In genomic region chr6:157386454-157386853, GRCh38 we compare ENCODE assay signal across 30 cellular contexts.
"Had no signal": no experiment of that assay in that cellular context is flagged by ENCODE, and none has a peak within 500 bp of the region (broad histone marks: within the 10 kb centered on the region; RNA-seq: fewer than 3 reads in every experiment).

No MANE protein-coding gene starts in this region.

- H3K4me3 Mint-ChIP-seq: naive thymus-derived CD8-positive, alpha-beta T cell; natural killer cell treated with Interleukin-12 subunit alpha and Interleukin-12 subunit beta and Interleukin-15 and Interleukin-18, amount 100 ng/mL, for 72 hours; nephron progenitor cell; neural progenitor cell; stimulated activated memory B cell treated with anti-CD40 and anti-IgM and Interleukin-4, amounts not matched to agents 10 μg/mL and 1 μg/mL and 100 μg/mL, for 72 hours; stimulated activated naive CD8-positive, alpha-beta T cell treated with anti-CD3 and anti-CD28 coated beads, Interleukin-15, amount 100 ng/mL, for 72 hours; type B pancreatic cell had no signal

- DNase-seq: naive thymus-derived CD8-positive, alpha-beta T cell; nephron progenitor cell; occipital lobe; ovary; posterior cingulate gyrus; psoas muscle; right cardiac atrium; right lobe of liver; sigmoid colon; small intestine; stimulated activated CD4-positive, alpha-beta T cell treated with anti-CD3 and anti-CD28 coated beads, Interleukin-15, amount 100 ng/mL, for 24 hours; stimulated activated CD4-positive, alpha-beta T cell treated with anti-CD3 and anti-CD28 coated beads, Interleukin-2, amount 100 ng/mL, for 24 hours; stimulated activated CD4-positive, alpha-beta T cell treated with anti-CD3 and anti-CD28 coated beads, Interleukin-4, amount 100 ng/mL, for 1 hour; stimulated activated CD4-positive, alpha-beta T cell treated with anti-CD3 and anti-CD28 coated beads, Interleukin-4, amount 100 ng/mL, for 4 hours; stimulated activated CD8-positive, alpha-beta memory T cell treated with anti-CD3 and anti-CD28 coated beads, Interleukin-4, amount 100 ng/mL, for 48 hours; stimulated activated naive CD4-positive, alpha-beta T cell; stimulated activated naive CD8-positive, alpha-beta T cell treated with anti-CD3 and anti-CD28 coated beads, Interleukin-15, amount 100 ng/mL, for 72 hours; stimulated activated naive CD8-positive, alpha-beta T cell treated with anti-CD3 and anti-CD28 coated beads, Interleukin-15, Interleukin-2, amounts not matched to agents 100 U/mL and 50 U/mL, for 24 hours; substantia nigra; testis; tibial artery; transverse colon; upper lobe of right lung had no signal

- H2AFZ ChIP-seq: neural progenitor cell, parathyroid adenoma had no signal

- ATAC-seq: naive thymus-derived CD8-positive, alpha-beta T cell; natural killer cell treated with Interleukin-12 subunit alpha and Interleukin-12 subunit beta and Interleukin-15 and Interleukin-18, amount 100 ng/mL, for 72 hours; psoas muscle; right cardiac atrium; right lobe of liver; stimulated activated memory B cell treated with anti-CD40 and anti-IgM and Interleukin-4, amounts not matched to agents 10 μg/mL and 1 μg/mL and 100 μg/mL, for 72 hours; stimulated activated naive CD8-positive, alpha-beta T cell treated with anti-CD3 and anti-CD28 coated beads, Interleukin-15, amount 100 ng/mL, for 72 hours; stimulated activated naive CD8-positive, alpha-beta T cell treated with anti-CD3 and anti-CD28 coated beads, Interleukin-15, Interleukin-2, amounts not matched to agents 100 U/mL and 50 U/mL, for 24 hours; upper lobe of right lung had no signal

- H3K4me2 ChIP-seq: neural progenitor cell had no signal

- H3K27me3 ChIP-seq: ovary, right lobe of liver, sigmoid colon, suprapubic skin, testis, tibial artery, transverse colon, upper lobe of right lung, vagina had no signal

- H3K9me3 ChIP-seq: ovary, right lobe of liver, suprapubic skin, testis, upper lobe of right lung had no signal

- H3K27ac ChIP-seq: neural progenitor cell, ovary, parathyroid adenoma, psoas muscle, right lobe of liver, sigmoid colon, suprapubic skin, testis, tibial artery, transverse colon, upper lobe of right lung, vagina had no signal

- H3K36me3 ChIP-seq: ovary, right lobe of liver, sigmoid colon, suprapubic skin, tibial artery, transverse colon, upper lobe of right lung, vagina had no signal

- H3K36me3 Mint-ChIP-seq: type B pancreatic cell had no signal

- H3K27ac Mint-ChIP-seq: natural killer cell treated with Interleukin-12 subunit alpha and Interleukin-12 subunit beta and Interleukin-15 and Interleukin-18, amount 100 ng/mL, for 72 hours; nephron progenitor cell; neural progenitor cell; stimulated activated memory B cell treated with anti-CD40 and anti-IgM and Interleukin-4, amounts not matched to agents 10 μg/mL and 1 μg/mL and 100 μg/mL, for 72 hours; stimulated activated naive CD8-positive, alpha-beta T cell treated with anti-CD3 and anti-CD28 coated beads, Interleukin-15, amount 100 ng/mL, for 72 hours; type B pancreatic cell had no signal

- H3K27me3 Mint-ChIP-seq: natural killer cell treated with Interleukin-12 subunit alpha and Interleukin-12 subunit beta and Interleukin-15 and Interleukin-18, amount 100 ng/mL, for 72 hours; stimulated activated memory B cell treated with anti-CD40 and anti-IgM and Interleukin-4, amounts not matched to agents 10 μg/mL and 1 μg/mL and 100 μg/mL, for 72 hours had no signal

- H3K4me3 ChIP-seq: neural progenitor cell, ovary, psoas muscle, right lobe of liver, sigmoid colon, suprapubic skin, testis, tibial artery, transverse colon, upper lobe of right lung, vagina had no signal

- H3K9ac ChIP-seq: neural progenitor cell, parathyroid adenoma had no signal

- FAIRE-seq: small intestine had no signal
